8 cellular contexts compared by ENCODE assay signal in the genomic region with DNA sequence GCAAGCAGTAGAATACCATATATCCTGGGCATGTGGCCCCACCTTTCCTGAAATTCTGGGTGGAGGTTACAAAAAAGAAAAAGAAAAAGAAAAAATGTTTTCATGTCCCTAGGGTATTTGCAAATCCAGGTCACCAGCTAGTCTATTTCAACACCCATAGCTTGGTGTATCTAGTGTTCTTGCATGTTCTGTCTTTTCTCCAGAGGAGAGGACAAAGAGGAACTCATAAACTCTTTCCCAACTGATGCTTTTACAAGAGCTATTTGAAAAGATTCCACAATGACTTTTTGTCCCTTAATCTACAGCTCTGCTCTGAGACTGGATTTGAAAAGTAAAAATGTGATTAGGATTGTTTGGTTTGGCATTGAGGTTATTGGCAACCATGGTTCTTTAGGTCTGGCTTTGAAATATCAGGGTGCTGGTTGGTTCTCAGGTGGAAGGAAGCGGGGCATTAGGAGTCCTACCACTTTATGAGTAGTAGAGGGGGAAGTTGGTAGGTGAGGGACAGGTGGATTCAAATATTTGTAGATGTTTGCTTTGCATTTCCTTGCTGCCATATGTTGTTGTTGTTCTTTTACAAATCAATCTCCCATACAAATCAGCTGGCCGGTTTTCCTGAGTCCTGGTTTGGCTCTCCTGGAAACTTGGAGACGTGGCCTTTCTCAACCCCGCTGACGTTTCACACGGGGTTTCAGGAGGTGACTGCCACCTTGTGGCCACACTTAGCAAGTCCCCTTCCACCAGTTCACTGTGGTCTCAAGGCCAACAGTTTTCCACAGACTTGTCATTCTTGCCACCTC.
DNase-seq lines count a peak whose midpoint lies in the region; ATAC-seq and TF ChIP-seq lines count a peak whose summit lies in the region.

No MANE protein-coding gene starts in this region.

- H3K36me3 ChIP-seq in OCI-LY3 (replicated peaks; ENCODE audit: low read depth, low read length): no peaks in the 10 kb centered on the region

- peaks cover 30% of the 10 kb centered on the region for H3K27me3 Mint-ChIP-seq in nephron (ENCODE audit: low read depth)
- no peaks in the 10 kb centered on the region for H3K27me3 Mint-ChIP-seq in stimulated activated memory B cell treated with anti-CD40 and anti-IgM and Interleukin-4, amounts not matched to agents 10 μg/mL and 1 μg/mL and 100 μg/mL, for 72 hours

- H3K79me2 ChIP-seq in OCI-LY3 (ENCODE audit: low read length): no peaks in the 10 kb centered on the region

- TF ChIP-seq CTCF in AG09309 (IDR thresholded peaks at IDR 0.05; ENCODE audit: control insufficient read depth, insufficient read depth, low read depth, low read length, missing control alignments): peak; percentile 84
- TF ChIP-seq CTCF in OCI-LY3 (IDR thresholded peaks at IDR 0.05; ENCODE audit: low read depth, low read length): peak; percentile 99
- peak; percentile 75 to 80 (median 79) for TF ChIP-seq CTCF in nephron (IDR thresholded peaks at IDR 0.05; ENCODE audit: unreplicated experiment in 3 of 3)

- H3K36me3 Mint-ChIP-seq in nephron (ENCODE audit: low read depth): no peaks in the 10 kb centered on the region
- no peaks in the 10 kb centered on the region for H3K36me3 Mint-ChIP-seq in stimulated activated memory B cell treated with anti-CD40 and anti-IgM and Interleukin-4, amounts not matched to agents 10 μg/mL and 1 μg/mL and 100 μg/mL, for 72 hours

- no peak overlapping the region for H3K9ac ChIP-seq in OCI-LY3 (ENCODE audit: low read length)

- peak overlapping the region; percentile 58 for H2AFZ ChIP-seq in OCI-LY3 (ENCODE audit: low read depth, low read length)

- H3K4me1 Mint-ChIP-seq in nephron: peaks cover 5% of the 10 kb centered on the region
- H3K4me1 Mint-ChIP-seq in stimulated activated memory B cell treated with anti-CD40 and anti-IgM and Interleukin-4, amounts not matched to agents 10 μg/mL and 1 μg/mL and 100 μg/mL, for 72 hours: peaks cover 26% of the 10 kb centered on the region

- H3K4me3 Mint-ChIP-seq in nephron: no peak overlapping the region
- peak overlapping the region; percentile 70 for H3K4me3 Mint-ChIP-seq in stimulated activated memory B cell treated with anti-CD40 and anti-IgM and Interleukin-4, amounts not matched to agents 10 μg/mL and 1 μg/mL and 100 μg/mL, for 72 hours

- 0 out of 2 replicates have a peak, but pooled peaks cover 3% of the 10 kb centered on the region for H3K27me3 ChIP-seq in OCI-LY3 (ENCODE audit: low read depth, low read length)

- no peaks in the 10 kb centered on the region for H3K9me3 Mint-ChIP-seq in nephron
- H3K9me3 Mint-ChIP-seq in stimulated activated memory B cell treated with anti-CD40 and anti-IgM and Interleukin-4, amounts not matched to agents 10 μg/mL and 1 μg/mL and 100 μg/mL, for 72 hours: no peaks in the 10 kb centered on the region

- DNase-seq in AG09309 (ENCODE audit: low read depth): peak; percentile 14
- peak; percentile 65 for DNase-seq in activated T-cell treated with anti-CD3 and anti-CD28 coated beads for 4 hours
- DNase-seq in fibroblast of gingiva (ENCODE audit: low read depth): peak; percentile 30

- ATAC-seq in GM18873 (IDR thresholded peaks at IDR 0.05; ENCODE audit: low FRiP score, unreplicated experiment) (peak; percentile 77), HG03565 (IDR thresholded peaks at IDR 0.05; ENCODE audit: unreplicated experiment) (peak; percentile 81)
- peak; percentile 87 for ATAC-seq in stimulated activated memory B cell treated with anti-CD40 and anti-IgM and Interleukin-4, amounts not matched to agents 10 μg/mL and 1 μg/mL and 100 μg/mL, for 72 hours

- peaks cover 9% of the 10 kb centered on the region for H3K4me1 ChIP-seq in OCI-LY3 (ENCODE audit: low read length)

- H3K27ac ChIP-seq in OCI-LY3 (ENCODE audit: low read length): no peak overlapping the region

- peak overlapping the region; percentile 63 for H3K4me2 ChIP-seq in OCI-LY3 (ENCODE audit: low read length)

- H4K20me1 ChIP-seq in OCI-LY3 (ENCODE audit: insufficient read depth, low read length): no peaks in the 10 kb centered on the region

- no peak overlapping the region for H3K27ac Mint-ChIP-seq in nephron
- H3K27ac Mint-ChIP-seq in stimulated activated memory B cell treated with anti-CD40 and anti-IgM and Interleukin-4, amounts not matched to agents 10 μg/mL and 1 μg/mL and 100 μg/mL, for 72 hours: peak overlapping the region; percentile 50

- H3K9me3 ChIP-seq in OCI-LY3 (ENCODE audit: insufficient read depth, low read length): no peaks in the 10 kb centered on the region

- no peak overlapping the region for H3K4me3 ChIP-seq in AG09309 (ENCODE audit: control insufficient read depth, low read depth, low read length)
- H3K4me3 ChIP-seq in OCI-LY3 (ENCODE audit: low read length): peak overlapping the region; percentile 40

Comparison
In these comparisons a context has a peak if more than half of its experiments do, and no peak if none do; other contexts are left out.
1. DNase-seq: peak in every context shown above with its lines; median percentile 65 in activated T-cell treated with anti-CD3 and anti-CD28 coated beads for 4 hours; 30 in fibroblast of gingiva; 14 in AG09309.